10 cellular contexts compared by ENCODE assay signal in genomic region chr6:31551371-31551770, GRCh38. TPM values are rescaled to one million over a fixed set of nuclear protein-coding genes. Genes with fewer than 3 reads are reported as not detected.
DNase-seq lines count a peak whose midpoint lies in the region; TF ChIP-seq lines count a peak whose summit lies in the region.
"Not testable (repeated sequence)": the region's sequence is repeated elsewhere in the genome, so short reads cannot be mapped to it uniquely, and the experiment has no call there.
"Had no signal": no experiment of that assay in that cellular context is flagged by ENCODE, and none has a peak within 500 bp of the region (broad histone marks: within the 10 kb centered on the region; RNA-seq: fewer than 3 reads in every experiment).

No MANE protein-coding gene starts in this region.

- peak overlapping the region in 7 of 8 donors; percentile 3 to 70 (median 54) for H3K27ac ChIP-seq in spleen

- H3K9me3 Mint-ChIP-seq in T-helper 1 cell treated with Interleukin-12 subunit alpha and Interleukin-12 subunit beta and Interleukin-4 antibody, amounts not matched to agents 30 μg/mL and 1 μg/mL, for 36 hours, result not testable (repeated sequence)

- not testable (repeated sequence) for TF ChIP-seq POLR2A in spleen (IDR thresholded peaks at IDR 0.05)

- H3K9me3 ChIP-seq in spleen, result not testable (repeated sequence)

- H3K4me3 Mint-ChIP-seq in T-helper 1 cell treated with Interleukin-12 subunit alpha and Interleukin-12 subunit beta and Interleukin-4 antibody, amounts not matched to agents 30 μg/mL and 1 μg/mL, for 36 hours, result peak overlapping the region; percentile 21

- peaks cover 23 to 97% (median 70%) of the 10 kb centered on the region in 6 donors for H3K4me1 ChIP-seq in spleen

- peaks cover 20% of the 10 kb centered on the region for H3K36me3 Mint-ChIP-seq in T-helper 1 cell treated with Interleukin-12 subunit alpha and Interleukin-12 subunit beta and Interleukin-4 antibody, amounts not matched to agents 30 μg/mL and 1 μg/mL, for 36 hours (ENCODE audit: low read depth)

- intact Hi-C loops in spleen (cut with DNase I; ENCODE audit: low total_unique reads), result not testable (repeated sequence)

- not testable (repeated sequence) for H3K27me3 Mint-ChIP-seq in T-helper 1 cell treated with Interleukin-12 subunit alpha and Interleukin-12 subunit beta and Interleukin-4 antibody, amounts not matched to agents 30 μg/mL and 1 μg/mL, for 36 hours (ENCODE audit: low read depth)

- TF ChIP-seq CTCF in AG09319 (IDR thresholded peaks at IDR 0.05; ENCODE audit: low read depth, low read length), result peak; percentile 13
- peak; percentile 62; the same call in 1 of the 2 replicates for TF ChIP-seq CTCF in GM12875 (IDR thresholded peaks at IDR 0.05; ENCODE audit: borderline replicate concordance, insufficient read depth, low read depth, low read length)
- peak; percentile 51 to 90 (median 77) for TF ChIP-seq CTCF in spleen (IDR thresholded peaks at IDR 0.05 in 8 of 11, conservative IDR thresholded peaks at IDR 0.05 in 3 of 11)

- 11 to 18% (median 14%) methylated on average over 5 of the region's 5 CpGs for WGBS in spleen, 5 donors

- not testable (repeated sequence) for H3K4me3 ChIP-seq in GM12875 (ENCODE audit: low read depth, low read length); spleen

- not testable (repeated sequence) for DNase-seq in AG09319 (ENCODE audit: extremely low read depth, low read depth)
- peak; percentile 13 for DNase-seq in NCI-H2171 treated with DMSO at 0.1 percent for 48 hours (lab: John Stamatoyannopoulos, UW)
- DNase-seq in activated T-helper 1 cell treated with Interleukin-2 at 50 U/mL for 16 hours (ENCODE audit: low read depth), result peak; percentile 45
- DNase-seq in effector CD4-positive, alpha-beta T cell, result peak; percentile 59
- DNase-seq in kidney tubule cell (ENCODE audit: low spot score), result peak; percentile 78
- DNase-seq in spleen, result peak; percentile 90

- H3K27ac Mint-ChIP-seq in T-helper 1 cell treated with Interleukin-12 subunit alpha and Interleukin-12 subunit beta and Interleukin-4 antibody, amounts not matched to agents 30 μg/mL and 1 μg/mL, for 36 hours, result peak overlapping the region; percentile 41

- peaks cover 0 to 44% (median 5%) of the 10 kb centered on the region in 6 donors for H3K36me3 ChIP-seq in spleen

- H3K4me1 Mint-ChIP-seq in T-helper 1 cell treated with Interleukin-12 subunit alpha and Interleukin-12 subunit beta and Interleukin-4 antibody, amounts not matched to agents 30 μg/mL and 1 μg/mL, for 36 hours (ENCODE audit: low read depth), result peaks cover 33% of the 10 kb centered on the region

- not testable (repeated sequence) for H3K27me3 ChIP-seq in spleen (replicated peaks in 1 of 7)

RNA-seq across cellular contexts. Expression of gene NFKBIL1, which starts 4.0 kb away (rescaled TPM):
- total RNA-seq in spleen, result 10 to 100 TPM; 11.0 to 36.3 (median 19.4) TPM
- polyA plus RNA-seq in spleen, result 10 to 100 TPM; 16.9 to 24.2 (median 19.3) TPM

RNA-seq across cellular contexts. Expression of gene ATP6V1G2, which starts 5.0 kb away (rescaled TPM):
- 1 to 10 TPM; 2.0 to 3.7 (median 2.7) TPM for total RNA-seq in spleen
- polyA plus RNA-seq in spleen, result 1 to 10 TPM; 1.9 to 2.7 (median 2.2) TPM
- total RNA-seq: left lobe of liver had no signal

RNA-seq across cellular contexts. Expression of gene DDX39B, which starts 9.6 kb away (rescaled TPM):
- total RNA-seq in spleen, result 100 to 1,000 TPM; 291 to 417 (median 354) TPM
- 100 to 1,000 TPM; 316 to 768 (median 493) TPM for polyA plus RNA-seq in spleen

RNA-seq across cellular contexts. Expression of gene LTA, which starts 20.7 kb away (rescaled TPM):
- 10 to 100 TPM in 1 of 7 donors, 1 to 10 TPM in 6; 2.4 to 14.4 (median 5.1) TPM for total RNA-seq in spleen
- polyA plus RNA-seq in spleen, result 1 to 10 TPM; 6.8 to 9.2 (median 7.3) TPM

RNA-seq across cellular contexts. Expression of gene MCCD1, which starts 22.6 kb away (rescaled TPM):
- not detected for total RNA-seq in spleen
- not detected for polyA plus RNA-seq in spleen
- total RNA-seq: breast epithelium, left lobe of liver had no signal

Comparison
In these comparisons a context has a peak if more than half of its experiments do, and no peak if none do; other contexts are left out.
1. CTCF ChIP-seq: peak in every context shown above with its lines; median percentile 77 in spleen; 62 in GM12875; 13 in AG09319.